Comparison of ENCODE assay signal across 1 cellular context in genomic region chr9:107869111-107869510, GRCh38.
TF ChIP-seq lines count a peak whose summit lies in the region.

No MANE protein-coding gene starts in this region.

TF ChIP-seq in H1, 55 proteins besides CTCF, POLR2A, EP300 and RAD21:
- no peak for TF ChIP-seq KDM5A (IDR thresholded peaks at IDR 0.05; ENCODE audit: low read length)
- no peak for TF ChIP-seq NANOG (IDR thresholded peaks at IDR 0.05; ENCODE audit: insufficient read depth, low read depth, low read length, poor library complexity, severe bottlenecking)
- TF ChIP-seq TBP (IDR thresholded peaks at IDR 0.05; ENCODE audit: low read depth, low read length) = no peak
- no peak for TF ChIP-seq ATF3 (IDR thresholded peaks at IDR 0.05; ENCODE audit: insufficient read depth, low read depth, low read length)
- TF ChIP-seq MAX (IDR thresholded peaks at IDR 0.05) = no peak
- TF ChIP-seq CBX8 (IDR thresholded peaks at IDR 0.05; ENCODE audit: borderline replicate concordance, low read depth, low read length) = no peak
- TF ChIP-seq CEBPB (IDR thresholded peaks at IDR 0.05; ENCODE audit: low read depth, low read length) = no peak
- no peak for TF ChIP-seq YY1 (IDR thresholded peaks at IDR 0.05; ENCODE audit: low read depth, low read length)
TF ChIP-seq in H1: peak in this region for 0.
